ENCODE assay signal across 8 cellular contexts in the genomic region with DNA sequence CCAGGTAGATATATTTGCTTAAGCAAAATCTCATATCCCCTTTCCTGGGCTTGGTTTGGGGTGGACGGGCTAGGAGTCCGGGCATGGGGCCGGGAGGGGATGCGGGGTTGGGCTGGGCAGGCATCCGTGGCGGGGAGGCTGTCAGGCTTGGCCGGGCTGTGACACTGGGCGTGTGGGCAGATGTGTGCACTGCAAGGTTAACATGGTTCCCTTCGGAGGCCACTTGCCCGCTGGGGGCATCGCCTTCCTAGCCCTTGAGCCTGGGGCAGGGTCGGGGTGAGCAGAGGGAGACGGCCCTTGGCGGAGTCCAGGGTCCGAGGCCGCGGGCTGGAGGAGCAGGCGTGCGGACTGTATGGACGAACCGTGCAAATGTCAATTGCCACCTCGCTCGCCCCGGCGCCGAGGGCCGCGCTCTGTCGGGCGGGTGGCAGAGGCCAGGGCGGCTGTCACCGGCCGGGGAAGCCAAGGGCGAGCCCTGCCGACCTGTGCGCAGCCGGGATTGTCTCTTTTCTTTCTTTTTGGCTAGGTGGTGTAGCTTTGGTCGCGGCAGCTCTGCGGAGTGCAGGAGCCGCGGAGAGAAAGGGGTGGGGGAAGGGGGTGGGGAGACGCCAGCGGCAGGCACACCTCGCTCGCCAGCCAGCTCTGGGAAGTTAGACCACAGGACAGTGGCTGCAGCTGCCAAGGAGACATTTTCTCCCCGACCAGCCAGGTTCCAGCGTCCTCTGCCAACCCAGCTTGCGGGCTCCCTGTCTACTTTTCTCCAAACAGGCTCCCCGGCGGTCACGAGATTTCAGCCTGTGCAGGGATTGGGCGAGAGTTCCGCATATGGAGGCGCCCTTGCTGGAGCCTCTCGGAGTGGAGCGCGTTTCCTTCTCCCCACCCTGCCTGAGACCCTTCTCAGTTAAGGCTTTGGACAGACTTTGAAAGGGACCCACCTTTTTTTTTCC. TPM values are rescaled to one million over a fixed set of nuclear protein-coding genes. Genes with fewer than 3 reads are reported as not detected.
DNase-seq lines count a peak whose midpoint lies in the region; ATAC-seq and TF ChIP-seq lines count a peak whose summit lies in the region.

No MANE protein-coding gene starts in this region.

- H3K9me2 ChIP-seq in GM23338 (ENCODE audit: insufficient read depth), result no peaks in the 10 kb centered on the region

- ATAC-seq in GM23338 (peak; percentile 49), gastroesophageal sphincter (peak; percentile 32)

- H3F3A ChIP-seq in GM23338 (replicated peaks; ENCODE audit: low read depth), result peaks cover 13% of the 10 kb centered on the region

- H4K20me1 ChIP-seq in GM23338 (replicated peaks; ENCODE audit: insufficient read depth), result peaks cover 4% of the 10 kb centered on the region; the same call in 1 of the 2 replicates

- peaks cover 43% of the 10 kb centered on the region for H3K79me2 ChIP-seq in GM23338 (replicated peaks; ENCODE audit: insufficient read depth)

- H3K4me1 Mint-ChIP-seq in GM23338, result peaks cover 22% of the 10 kb centered on the region
- H3K4me1 Mint-ChIP-seq in activated naive CD4-positive, alpha-beta T cell treated with anti-CD3 and anti-CD28 coated beads for 36 hours (ENCODE audit: low read depth), result peaks cover 20% of the 10 kb centered on the region

- in situ Hi-C loops in SK-MEL-5 (cut with HindIII; ENCODE audit: low pct_unique_long_range_greater_than_20kb, low sequenced_read_pairs), result no loop called here

- no peaks in the 10 kb centered on the region for H3K9me3 Mint-ChIP-seq in GM23338
- H3K9me3 Mint-ChIP-seq in activated naive CD4-positive, alpha-beta T cell treated with anti-CD3 and anti-CD28 coated beads for 36 hours, result no peaks in the 10 kb centered on the region

- intact Hi-C loops in activated naive CD4-positive, alpha-beta T cell treated with anti-CD3 and anti-CD28 coated beads for 36 hours (cut with micrococcal nuclease), result loop anchor here (1.0 kb wide), 1 partner anchor 255 kb away; no protein-coding TSS in a partner anchor

- H3K4me3 ChIP-seq in GM23338, result peak overlapping the region; percentile 80
- H3K4me3 ChIP-seq in gastroesophageal sphincter, result peak overlapping the region; percentile 80 to 96

- peak in 1 of 2 donors; percentile 13 for TF ChIP-seq POLR2A in gastroesophageal sphincter (IDR thresholded peaks at IDR 0.05)

- H3K27me3 ChIP-seq in GM23338 (ENCODE audit: insufficient read depth) (no peaks in the 10 kb centered on the region), gastroesophageal sphincter (no peaks in the 10 kb centered on the region)

- 0 to 1% methylated on average over 9 to 14 of the region's 58 CpGs for WGBS in gastroesophageal sphincter (ENCODE audit: low coverage in 1 of 2), 2 donors

- TF ChIP-seq CTCF in GM23338 (conservative IDR thresholded peaks at IDR 0.05; ENCODE audit: low read depth in 2 of 2), result no peak
- no peak for TF ChIP-seq CTCF in gastroesophageal sphincter (IDR thresholded peaks at IDR 0.05)

- no peak for TF ChIP-seq EP300 in gastroesophageal sphincter (IDR thresholded peaks at IDR 0.05)

- peaks cover 21% of the 10 kb centered on the region for H3K27me3 Mint-ChIP-seq in GM23338 (ENCODE audit: insufficient read depth, low read depth, poor library complexity)
- no peaks in the 10 kb centered on the region for H3K27me3 Mint-ChIP-seq in activated naive CD4-positive, alpha-beta T cell treated with anti-CD3 and anti-CD28 coated beads for 36 hours (ENCODE audit: low read depth)

- no peaks in the 10 kb centered on the region for H3K9me3 ChIP-seq in gastroesophageal sphincter

- H3K4me1 ChIP-seq in GM23338 (ENCODE audit: insufficient read depth), result peaks cover 12% of the 10 kb centered on the region
- H3K4me1 ChIP-seq in gastroesophageal sphincter, result peaks cover 3 to 53% (median 4%) of the 10 kb centered on the region in 3 donors

- H3K27ac Mint-ChIP-seq in GM23338, result peak overlapping the region; percentile 74
- H3K27ac Mint-ChIP-seq in activated naive CD4-positive, alpha-beta T cell treated with anti-CD3 and anti-CD28 coated beads for 36 hours, result peak overlapping the region; percentile 82

- H3K4me2 ChIP-seq in GM23338, result peak overlapping the region; percentile 89

- H3K27ac ChIP-seq in GM23338 (ENCODE audit: low read depth), result peak overlapping the region; percentile 42; the same call in 1 of the 2 replicates
- peak overlapping the region; percentile 91 to 100 (median 96) for H3K27ac ChIP-seq in gastroesophageal sphincter

- peaks cover 23% of the 10 kb centered on the region; the same call in 2 of the 3 replicates for H3K36me3 Mint-ChIP-seq in GM23338 (ENCODE audit: low read depth)
- H3K36me3 Mint-ChIP-seq in activated naive CD4-positive, alpha-beta T cell treated with anti-CD3 and anti-CD28 coated beads for 36 hours (ENCODE audit: low read depth), result peaks cover 18% of the 10 kb centered on the region

- no peak overlapping the region for H2AFZ ChIP-seq in GM23338

- peak overlapping the region; percentile 76 for H3K4me3 Mint-ChIP-seq in GM23338
- peak overlapping the region; percentile 90 for H3K4me3 Mint-ChIP-seq in activated naive CD4-positive, alpha-beta T cell treated with anti-CD3 and anti-CD28 coated beads for 36 hours

- peak; percentile 79 for DNase-seq in ELR (ENCODE audit: low read depth)
- peak; percentile 83 for DNase-seq in GM23338 (ENCODE audit: low spot score)
- DNase-seq in LoVo (ENCODE audit: low spot score), result peak; percentile 76
- peak; percentile 74 for DNase-seq in SK-MEL-5 (ENCODE audit: low read depth, low spot score)
- peak; percentile 82 for DNase-seq in activated naive CD4-positive, alpha-beta T cell treated with anti-CD3 and anti-CD28 coated beads for 36 hours
- peak; percentile 32 to 94 (median 80) for DNase-seq in nucleus accumbens (lab: John Stamatoyannopoulos, UW)
- peak; percentile 87 for DNase-seq in superior temporal gyrus (ENCODE audit: extremely low spot score)

- H3K36me3 ChIP-seq in GM23338 (ENCODE audit: insufficient read depth) (no peaks in the 10 kb centered on the region; the same call in 1 of the 2 replicates), gastroesophageal sphincter (peaks cover 0 to 10% of the 10 kb centered on the region in 2 donors)

- CTCF ChIA-PET in activated naive CD4-positive, alpha-beta T cell treated with anti-CD3 and anti-CD28 coated beads for 36 hours (lab: Charles Lee), result interaction anchor here (0.7 kb wide), 2 partner anchors 73 to 1079 kb away, joined by 3 read pairs; no protein-coding TSS in a partner anchor

TF ChIP-seq in GM23338, 12 proteins besides CTCF, POLR2A, EP300 and RAD21:
- TF ChIP-seq EZH2 (IDR thresholded peaks at IDR 0.05; ENCODE audit: low read depth, unreplicated experiment) (no peak), POLR2AphosphoS5 (IDR thresholded peaks at IDR 0.05; ENCODE audit: low read depth) (peak; percentile 42), CREB1 (CRISPR knock-in tag; IDR thresholded peaks at IDR 0.05; ENCODE audit: low read depth) (no peak)

RNA-seq across cellular contexts. Expression of gene RCOR3, which starts 1.3 kb away (rescaled TPM):
- total RNA-seq in GM23338 (2014; rRNA removed; shearing (Covaris generic)), result 26.2 and 30.5 TPM in 2 replicates
- polyA plus RNA-seq in GM23338 (2016; fragmentation: Nextera tagmentation; extraction: Ambion mirVana), result 15.3 and 19.4 TPM in 2 replicates
- total RNA-seq in SK-MEL-5 (2014; rRNA removed; shearing (Covaris generic)), result 8.7 and 9.2 TPM in 2 replicates
- 15.4 and 15.6 TPM in 2 replicates for polyA plus RNA-seq in SK-MEL-5 (2015; cell fraction: cytosol; rRNA removed)
- polyA plus RNA-seq in SK-MEL-5 (2015; cell fraction: nucleus; rRNA removed), result 108 and 140 TPM in 2 replicates
- 10 to 100 TPM; 28.9 to 30.8 TPM for total RNA-seq in activated naive CD4-positive, alpha-beta T cell treated with anti-CD3 and anti-CD28 coated beads for 36 hours
- total RNA-seq in gastroesophageal sphincter, result 10 to 100 TPM; 25.5 to 63.8 (median 36.8) TPM

Comparison
In these comparisons a context has a peak if more than half of its experiments do, and no peak if none do; other contexts are left out.
1. Peak in every context shown above with its lines: DNase-seq, ATAC-seq, H3K4me3 ChIP-seq and H3K27ac ChIP-seq.